In genomic region chr6:31741815-31742214, GRCh38 we compare ENCODE assay signal across 16 cellular contexts.
A peak's percentile ranks its signal among the peaks of the same experiment; 100 is the strongest.
DNase-seq lines count a peak whose midpoint lies in the region; ATAC-seq and TF ChIP-seq lines count a peak whose summit lies in the region.
"Had no signal": no experiment of that assay in that cellular context is flagged by ENCODE, and none has a peak within 500 bp of the region (broad histone marks: within the 10 kb centered on the region; RNA-seq: fewer than 3 reads in every experiment).

No MANE protein-coding gene starts in this region.

- H3K9me3 Mint-ChIP-seq in T-helper 1 cell treated with Interleukin-12 subunit alpha and Interleukin-12 subunit beta and Interleukin-4 antibody, amounts not matched to agents 30 μg/mL and 1 μg/mL, for 36 hours, result no peaks in the 10 kb centered on the region
- H3K9me3 Mint-ChIP-seq in activated naive CD8-positive, alpha-beta T cell (ENCODE audit: low read depth), result no peaks in the 10 kb centered on the region
- H3K9me3 Mint-ChIP-seq in nephron, result no peaks in the 10 kb centered on the region

- H3K27me3 Mint-ChIP-seq in T-helper 1 cell treated with Interleukin-12 subunit alpha and Interleukin-12 subunit beta and Interleukin-4 antibody, amounts not matched to agents 30 μg/mL and 1 μg/mL, for 36 hours (ENCODE audit: low read depth), result no peaks in the 10 kb centered on the region
- no peaks in the 10 kb centered on the region for H3K27me3 Mint-ChIP-seq in activated naive CD8-positive, alpha-beta T cell
- no peaks in the 10 kb centered on the region for H3K27me3 Mint-ChIP-seq in nephron (ENCODE audit: low read depth)

- peak overlapping the region; percentile 58 for H3K27ac Mint-ChIP-seq in T-helper 1 cell treated with Interleukin-12 subunit alpha and Interleukin-12 subunit beta and Interleukin-4 antibody, amounts not matched to agents 30 μg/mL and 1 μg/mL, for 36 hours
- no peak overlapping the region for H3K27ac Mint-ChIP-seq in activated naive CD8-positive, alpha-beta T cell
- H3K27ac Mint-ChIP-seq in nephron, result peak overlapping the region in 2 of 3 experiments; percentile 33 to 72

- ATAC-seq in GM21447 (IDR thresholded peaks at IDR 0.05; ENCODE audit: unreplicated experiment), result no peak
- ATAC-seq: body of pancreas had no signal

- no peak for DNase-seq in T-helper 1 cell
- DNase-seq in NCI-H1092 (lab: John Stamatoyannopoulos, UW), result no peak
- DNase-seq in NK-92 treated with Interleukin-12 subunit alpha and Interleukin-12 subunit beta, amount 100 ng/mL, for 24 hours (lab: John Stamatoyannopoulos, UW), result no peak
- DNase-seq: 8988T; activated CD4-positive, CD25-positive, alpha-beta regulatory T cell treated with anti-CD3 and anti-CD28 coated beads, Interleukin-2, amount 50 U/mL, for 72 hours; body of pancreas; GDM1; hypothalamus; NCI-H2081; NCI-H69 had no signal

- CTCF ChIA-PET in HEK293 (lab: Yijun Ruan, JAX), result interaction anchor here (0.6 to 4.7 kb wide), 6 partner anchors 28 to 159 kb away, joined by 3 to 39 read pairs (median 4); no protein-coding TSS in a partner anchor

- no peaks in the 10 kb centered on the region for H3K9me3 ChIP-seq in HEK293 (ENCODE audit: control insufficient read depth, insufficient read depth, low read depth, low read length)
- H3K9me3 ChIP-seq: body of pancreas, thoracic aorta had no signal

- no peak overlapping the region for H3K27ac ChIP-seq in HEK293 (ENCODE audit: extremely low read depth, low read depth, low read length)
- H3K27ac ChIP-seq: body of pancreas, thoracic aorta had no signal

- POLR2A ChIA-PET in HEK293 (lab: Yijun Ruan, JAX), result no interaction called here

- no peak overlapping the region for H3K4me3 ChIP-seq in HEK293 (ENCODE audit: low read depth, low read length)
- H3K4me3 ChIP-seq: body of pancreas, thoracic aorta had no signal

- H3K4me3 Mint-ChIP-seq in T-helper 1 cell treated with Interleukin-12 subunit alpha and Interleukin-12 subunit beta and Interleukin-4 antibody, amounts not matched to agents 30 μg/mL and 1 μg/mL, for 36 hours, result peak overlapping the region; percentile 73
- peak overlapping the region; percentile 97 for H3K4me3 Mint-ChIP-seq in activated naive CD8-positive, alpha-beta T cell
- H3K4me3 Mint-ChIP-seq in nephron, result peak overlapping the region; percentile 64 to 97 (median 95)

- H3K36me3 ChIP-seq in HEK293 (ENCODE audit: control insufficient read depth in 2 of 2, insufficient read depth in 1 of 2, low read length in 2 of 2), result peaks cover 12 to 43% of the 10 kb centered on the region in 2 experiments; a peak in 2 of 3 replicates
- H3K36me3 ChIP-seq: thoracic aorta had no signal

- peaks cover 54% of the 10 kb centered on the region for H3K4me1 Mint-ChIP-seq in T-helper 1 cell treated with Interleukin-12 subunit alpha and Interleukin-12 subunit beta and Interleukin-4 antibody, amounts not matched to agents 30 μg/mL and 1 μg/mL, for 36 hours (ENCODE audit: low read depth)
- H3K4me1 Mint-ChIP-seq in activated naive CD8-positive, alpha-beta T cell (ENCODE audit: low read depth), result peaks cover 41% of the 10 kb centered on the region
- peaks cover 37% of the 10 kb centered on the region for H3K4me1 Mint-ChIP-seq in nephron

- peaks cover 24% of the 10 kb centered on the region for H3K36me3 Mint-ChIP-seq in T-helper 1 cell treated with Interleukin-12 subunit alpha and Interleukin-12 subunit beta and Interleukin-4 antibody, amounts not matched to agents 30 μg/mL and 1 μg/mL, for 36 hours (ENCODE audit: low read depth)
- H3K36me3 Mint-ChIP-seq in activated naive CD8-positive, alpha-beta T cell, result peaks cover 13% of the 10 kb centered on the region
- H3K36me3 Mint-ChIP-seq in nephron (ENCODE audit: low read depth), result peaks cover 8% of the 10 kb centered on the region

- TF ChIP-seq CTCF in HEK293 (tag by site-specific recombination; IDR thresholded peaks at IDR 0.05) (no peak), nephron (IDR thresholded peaks at IDR 0.05; ENCODE audit: unreplicated experiment in 3 of 3) (no peak)

- H3K4me1 ChIP-seq in HEK293 (ENCODE audit: control insufficient read depth, insufficient read depth, low read length), result peaks cover 25% of the 10 kb centered on the region

TF ChIP-seq in HEK293, 187 proteins besides CTCF, POLR2A, EP300 and RAD21:
- TF ChIP-seq ZNF214 (tag by site-specific recombination; IDR thresholded peaks at IDR 0.05; ENCODE audit: borderline replicate concordance) (no peak), PATZ1 (tag by site-specific recombination; IDR thresholded peaks at IDR 0.05) (no peak), ZFHX2 (tag by site-specific recombination; conservative IDR thresholded peaks at IDR 0.05) (peak; percentile 84), WT1 (tag by site-specific recombination; IDR thresholded peaks at IDR 0.05) (no peak), GLIS2 (tag by site-specific recombination; IDR thresholded peaks at IDR 0.05) (no peak), EGR2 (tag by site-specific recombination; IDR thresholded peaks at IDR 0.05; ENCODE audit: low read depth) (peak; percentile 76; the same call in 1 of the 2 replicates)
